27 cellular contexts compared by ENCODE assay signal in genomic region chrX:149515954-149516602, GRCh38. TPM values are rescaled to one million over a fixed set of nuclear protein-coding genes. Genes with fewer than 3 reads are reported as not detected.
DNase-seq lines count a peak whose midpoint lies in the region; ATAC-seq and TF ChIP-seq lines count a peak whose summit lies in the region.
"Had no signal": no experiment of that assay in that cellular context is flagged by ENCODE, and none has a peak within 500 bp of the region (broad histone marks: within the 10 kb centered on the region; RNA-seq: fewer than 3 reads in every experiment).

No MANE protein-coding gene starts in this region.

- DNase-seq in CD1c-positive myeloid dendritic cell (ENCODE audit: extremely low spot score) (peak; percentile 37), OCI-M2 (lab: John Stamatoyannopoulos, UW; ENCODE audit: unreplicated experiment) (peak; percentile 5), HK-2 (ENCODE audit: unreplicated experiment) (no peak), iPS-NIHi7 (ENCODE audit: extremely low spot score) (no peak), neural progenitor cell (ENCODE audit: low spot score) (no peak)
- DNase-seq in CD8-positive, alpha-beta memory T cell: no peak
- no peak for DNase-seq in central memory CD8-positive, alpha-beta T cell (ENCODE audit: low spot score in 2 of 2)
- DNase-seq: activated CD4-positive, alpha-beta T cell treated with anti-CD3 and anti-CD28 coated beads, Interleukin-2, amount 50 U/mL, for 4 hours; activated naive CD4-positive, alpha-beta T cell treated with anti-CD3 and anti-CD28 coated beads, Interleukin-2, amount 10 ng/mL, durations not matched to agents 7 days and 5 days; activated T-cell treated with anti-CD3 and anti-CD28 coated beads, Interleukin-2, amount 50 U/mL, for 24 hours; CD4-positive, alpha-beta T cell; cerebellar nuclear complex; foreskin fibroblast; lower lobe of right lung; NCI-H1092; NCI-H187 treated with DMSO at 0.1 percent for 48 hours; NCI-H2227 treated with DMSO at 0.1 percent for 48 hours; NCI-H748 treated with DMSO at 0.1 percent for 48 hours; PC-3; WERI-Rb-1 had no signal

- H2AFZ ChIP-seq in neural progenitor cell (replicated peaks): no peak overlapping the region
- H2AFZ ChIP-seq: hepatocyte had no signal

- peaks cover 33% of the 10 kb centered on the region for H3K4me1 ChIP-seq in CD8-positive, alpha-beta memory T cell (ENCODE audit: insufficient read depth, low read length)
- no peaks in the 10 kb centered on the region for H3K4me1 ChIP-seq in neural progenitor cell
- H3K4me1 ChIP-seq: ascending aorta, HAP-1, lower lobe of right lung, prostate gland had no signal

- no peak for ATAC-seq in central memory CD8-positive, alpha-beta T cell (replicated peaks; ENCODE audit: extremely low read depth, poor library complexity, severe bottlenecking)
- ATAC-seq: PC-3 had no signal

- no peak overlapping the region for H3K4me3 Mint-ChIP-seq in CD8-positive, alpha-beta memory T cell
- H3K4me3 Mint-ChIP-seq in central memory CD8-positive, alpha-beta T cell: peak overlapping the region; percentile 56
- no peak overlapping the region for H3K4me3 Mint-ChIP-seq in neural progenitor cell
- H3K4me3 Mint-ChIP-seq: activated naive CD4-positive, alpha-beta T cell treated with anti-CD3 and anti-CD28 coated beads, Interleukin-2, amount 10 ng/mL, durations not matched to agents 7 days and 5 days; activated T-cell treated with anti-CD3 and anti-CD28 coated beads, Interleukin-2, amount 50 U/mL, for 24 hours; CD4-positive, alpha-beta T cell had no signal

- no peak for TF ChIP-seq CTCF in neural progenitor cell (IDR thresholded peaks at IDR 0.05)

- peaks cover 0 to 7% of the 10 kb centered on the region in 2 donors for H3K27me3 Mint-ChIP-seq in CD8-positive, alpha-beta memory T cell
- H3K27me3 Mint-ChIP-seq in central memory CD8-positive, alpha-beta T cell: no peaks in the 10 kb centered on the region
- H3K27me3 Mint-ChIP-seq in neural progenitor cell (ENCODE audit: insufficient read depth, low read depth): peaks cover 4% of the 10 kb centered on the region
- H3K27me3 Mint-ChIP-seq: activated naive CD4-positive, alpha-beta T cell treated with anti-CD3 and anti-CD28 coated beads, Interleukin-2, amount 10 ng/mL, durations not matched to agents 7 days and 5 days; CD4-positive, alpha-beta T cell had no signal

- no peak overlapping the region for H3K9ac ChIP-seq in neural progenitor cell

- H3K27ac ChIP-seq in CD8-positive, alpha-beta memory T cell (ENCODE audit: low read depth, low read length): no peak overlapping the region
- no peak overlapping the region for H3K27ac ChIP-seq in neural progenitor cell
- H3K27ac ChIP-seq: ascending aorta, hepatocyte, lower lobe of right lung, prostate gland, thoracic aorta, WERI-Rb-1 had no signal

- H3K4me3 ChIP-seq in CD8-positive, alpha-beta memory T cell (ENCODE audit: low read length): no peak overlapping the region
- no peak overlapping the region for H3K4me3 ChIP-seq in neural progenitor cell
- H3K4me3 ChIP-seq: ascending aorta, HAP-1, hepatocyte, lower lobe of right lung, prostate gland, thoracic aorta had no signal

- H3F3A ChIP-seq in neural progenitor cell (ENCODE audit: low read depth): peaks cover 6% of the 10 kb centered on the region

- no peaks in the 10 kb centered on the region for H3K79me2 ChIP-seq in neural progenitor cell (ENCODE audit: low read depth)
- H3K79me2 ChIP-seq: hepatocyte had no signal

- H3K4me1 Mint-ChIP-seq in CD8-positive, alpha-beta memory T cell: peaks cover 40 to 73% (median 56%) of the 10 kb centered on the region in 3 donors
- peaks cover 50% of the 10 kb centered on the region for H3K4me1 Mint-ChIP-seq in central memory CD8-positive, alpha-beta T cell
- H3K4me1 Mint-ChIP-seq in neural progenitor cell: peaks cover 4% of the 10 kb centered on the region

- H3K36me3 ChIP-seq in CD8-positive, alpha-beta memory T cell (ENCODE audit: insufficient read depth, low read length): no peaks in the 10 kb centered on the region
- no peaks in the 10 kb centered on the region for H3K36me3 ChIP-seq in neural progenitor cell
- H3K36me3 ChIP-seq: ascending aorta, HAP-1, lower lobe of right lung, prostate gland, thoracic aorta, WERI-Rb-1 had no signal

- CTCF ChIA-PET in CD8-positive, alpha-beta memory T cell (lab: Charles Lee): no interaction called here

- H3K4me2 ChIP-seq in neural progenitor cell: no peak overlapping the region
- H3K4me2 ChIP-seq: hepatocyte had no signal

- POLR2A ChIA-PET in CD8-positive, alpha-beta memory T cell (lab: Charles Lee): no interaction called here

- H3K27me3 ChIP-seq in CD8-positive, alpha-beta memory T cell (ENCODE audit: insufficient read depth, low read length, poor library complexity, severe bottlenecking): no peaks in the 10 kb centered on the region
- H3K27me3 ChIP-seq in neural progenitor cell: no peaks in the 10 kb centered on the region
- H3K27me3 ChIP-seq: ascending aorta, hepatocyte had no signal

- H3K27ac Mint-ChIP-seq in CD8-positive, alpha-beta memory T cell: peak overlapping the region in 7 of 8 donors; percentile 17 to 82 (median 33)
- peak overlapping the region; percentile 89 for H3K27ac Mint-ChIP-seq in central memory CD8-positive, alpha-beta T cell (ENCODE audit: low read depth)
- no peak overlapping the region for H3K27ac Mint-ChIP-seq in neural progenitor cell
- H3K27ac Mint-ChIP-seq: activated T-cell treated with anti-CD3 and anti-CD28 coated beads, Interleukin-2, amount 50 U/mL, for 24 hours; CD4-positive, alpha-beta T cell had no signal

- no peaks in the 10 kb centered on the region for H4K20me1 ChIP-seq in neural progenitor cell (ENCODE audit: low read depth)

- H3K9me3 ChIP-seq in CD8-positive, alpha-beta memory T cell (ENCODE audit: low read length): no peaks in the 10 kb centered on the region
- no peaks in the 10 kb centered on the region for H3K9me3 ChIP-seq in neural progenitor cell (ENCODE audit: low read depth)
- H3K9me3 ChIP-seq: ascending aorta, HAP-1, lower lobe of right lung, prostate gland, thoracic aorta had no signal

- H3K9me3 Mint-ChIP-seq in CD8-positive, alpha-beta memory T cell: no peaks in the 10 kb centered on the region
- no peaks in the 10 kb centered on the region for H3K9me3 Mint-ChIP-seq in central memory CD8-positive, alpha-beta T cell
- H3K9me3 Mint-ChIP-seq in neural progenitor cell: peaks cover 9% of the 10 kb centered on the region
- H3K9me3 Mint-ChIP-seq: activated T-cell treated with anti-CD3 and anti-CD28 coated beads, Interleukin-2, amount 50 U/mL, for 24 hours; CD4-positive, alpha-beta T cell had no signal

- no peaks in the 10 kb centered on the region for H3K36me3 Mint-ChIP-seq in CD8-positive, alpha-beta memory T cell
- peaks cover 16% of the 10 kb centered on the region for H3K36me3 Mint-ChIP-seq in central memory CD8-positive, alpha-beta T cell (ENCODE audit: insufficient read depth)
- peaks cover 2% of the 10 kb centered on the region for H3K36me3 Mint-ChIP-seq in neural progenitor cell

RNA-seq across cellular contexts. Expression of gene IDS, which starts 11.0 kb away (rescaled TPM):
- total RNA-seq in CD8-positive, alpha-beta memory T cell: 10 to 100 TPM; 84.6 to 86.0 TPM
- polyA plus RNA-seq in CD8-positive, alpha-beta memory T cell: 145 TPM
- 14.5 and 22.2 TPM in 2 replicates for total RNA-seq in neural progenitor cell (ENCODE audit: low replicate concordance)

RNA-seq across cellular contexts. Expression of gene EOLA1, which starts 24.7 kb away (rescaled TPM):
- total RNA-seq in CD8-positive, alpha-beta memory T cell: 10 to 100 TPM; 33.4 to 35.3 TPM
- 19.9 TPM for polyA plus RNA-seq in CD8-positive, alpha-beta memory T cell
- total RNA-seq in neural progenitor cell (ENCODE audit: low replicate concordance): 3.5 and 7.5 TPM in 2 replicates

RNA-seq across cellular contexts. Expression of gene HSFX3, which starts 33.6 kb away (rescaled TPM):
- not detected for total RNA-seq in CD8-positive, alpha-beta memory T cell
- not detected for polyA plus RNA-seq in CD8-positive, alpha-beta memory T cell
- not detected in 2 replicates for total RNA-seq in neural progenitor cell (ENCODE audit: low replicate concordance)
- total RNA-seq: ascending aorta; CD4-positive, alpha-beta T cell; hepatocyte; lower lobe of right lung; mucosa of gallbladder; PC-3; T-helper 1 cell treated with Interleukin-12 subunit alpha and Interleukin-12 subunit beta and Interleukin-4 antibody, amounts not matched to agents 30 ng/mL and 1 ng/mL, for 36 hours; thoracic aorta had no signal
- polyA plus RNA-seq: hepatocyte had no signal

Comparison
In these comparisons a context has a peak if more than half of its experiments do, and no peak if none do; other contexts are left out.
1. DNase-seq: peak in CD1c-positive myeloid dendritic cell (single experiment) and OCI-M2 (single experiment); none in CD8-positive, alpha-beta memory T cell (0 of 5), central memory CD8-positive, alpha-beta T cell (0 of 2), HK-2 (single experiment), iPS-NIHi7 (single experiment) and neural progenitor cell (single experiment).